In genomic region chr2:239294571-239295054, GRCh38 we compare ENCODE assay signal across 10 cellular contexts.
DNase-seq lines count a peak whose midpoint lies in the region; ATAC-seq and TF ChIP-seq lines count a peak whose summit lies in the region.
"Had no signal": no experiment of that assay in that cellular context is flagged by ENCODE, and none has a peak within 500 bp of the region (broad histone marks: within the 10 kb centered on the region; RNA-seq: fewer than 3 reads in every experiment).

No MANE protein-coding gene starts in this region.

- dilution Hi-C loops in mammary epithelial cell (cut with HindIII; ENCODE audit: low sequenced_read_pairs) = no loop called here

- H3K4me1 ChIP-seq in adrenal gland (replicated peaks in 1 of 2) (peaks cover 26 to 64% of the 10 kb centered on the region in 2 donors), stomach smooth muscle (ENCODE audit: control insufficient read depth, insufficient read depth, low read length) (peaks cover 91% of the 10 kb centered on the region), mammary epithelial cell (ENCODE audit: insufficient read depth, low read length) (peaks cover 11% of the 10 kb centered on the region)

- no peak overlapping the region for H3K9ac ChIP-seq in stomach smooth muscle (ENCODE audit: low read length in 2 of 2)
- H3K9ac ChIP-seq in mammary epithelial cell (ENCODE audit: insufficient read depth, low read length) = no peak overlapping the region

- 83 to 86% (median 85%) methylated on average over 13 to 14 of the region's 14 CpGs for WGBS in adrenal gland, 4 donors
- 93% methylated on average over 13 of the region's 14 CpGs for WGBS in mammary epithelial cell (ENCODE audit: low coverage, missing lambda C conversion rate)

- POLR2A ChIA-PET in activated CD4-positive, alpha-beta T cell treated with anti-CD3 and anti-CD28 coated beads for 36 hours (lab: Charles Lee) = interaction anchor here (0.6 to 1.4 kb wide), 7 partner anchors 10 to 87 kb away, joined by 3 to 6 read pairs (median 4); no protein-coding TSS in a partner anchor

- H2AFZ ChIP-seq in mammary epithelial cell (ENCODE audit: low read depth, low read length) = no peak overlapping the region

- peaks cover 77% of the 10 kb centered on the region for H3K4me1 Mint-ChIP-seq in activated CD4-positive, alpha-beta T cell treated with anti-CD3 and anti-CD28 coated beads for 36 hours
- peaks cover 36% of the 10 kb centered on the region for H3K4me1 Mint-ChIP-seq in memory B cell

- no peak for TF ChIP-seq CTCF in adrenal gland (IDR thresholded peaks at IDR 0.05)
- no peak for TF ChIP-seq CTCF in mammary epithelial cell (conservative IDR thresholded peaks at IDR 0.05 in 1 of 2, IDR thresholded peaks at IDR 0.05 in 1 of 2; ENCODE audit: extremely low read depth in 1 of 2, insufficient read depth in 1 of 2, low read depth in 1 of 2, low read length in 2 of 2)

- DNase-seq in activated CD4-positive, alpha-beta T cell treated with anti-CD3 and anti-CD28 coated beads for 36 hours = no peak
- no peak for DNase-seq in activated CD4-positive, alpha-beta T cell treated with anti-CD3 and anti-CD28 coated beads for 4 hours
- peak in 2 of 7 donors; percentile 13 to 19 for DNase-seq in adrenal gland
- DNase-seq in memory B cell (ENCODE audit: low spot score in 2 of 2) = no peak
- DNase-seq in Kasumi-1 (lab: John Stamatoyannopoulos, UW) = no peak
- DNase-seq in NCI-H774 (lab: John Stamatoyannopoulos, UW) = no peak
- DNase-seq in mammary epithelial cell = no peak
- DNase-seq: midbrain, NCI-H1105 treated with DMSO at 0.1 percent for 48 hours had no signal

- peak overlapping the region; percentile 82 for H3K27ac Mint-ChIP-seq in activated CD4-positive, alpha-beta T cell treated with anti-CD3 and anti-CD28 coated beads for 36 hours
- peak overlapping the region; percentile 76 for H3K27ac Mint-ChIP-seq in memory B cell

- intact Hi-C loops in activated CD4-positive, alpha-beta T cell treated with anti-CD3 and anti-CD28 coated beads for 36 hours (cut with DNase I, micrococcal nuclease) = loop anchor here in 1 of 2 experiments (1.0 to 5.0 kb wide), 2 partner anchors 19 to 37 kb away; no protein-coding TSS in a partner anchor
- intact Hi-C loops in adrenal gland (cut with DNase I) (no loop called here), mammary epithelial cell (cut with micrococcal nuclease) (no loop called here)

- H3K4me3 Mint-ChIP-seq in activated CD4-positive, alpha-beta T cell treated with anti-CD3 and anti-CD28 coated beads for 36 hours = no peak overlapping the region
- no peak overlapping the region for H3K4me3 Mint-ChIP-seq in memory B cell

- H3K36me3 ChIP-seq in adrenal gland (replicated peaks in 1 of 2) (no peaks in the 10 kb centered on the region), stomach smooth muscle (ENCODE audit: control insufficient read depth in 2 of 2, insufficient read depth in 2 of 2, low read length in 2 of 2) (no peaks in the 10 kb centered on the region), mammary epithelial cell (ENCODE audit: insufficient read depth, low read length) (no peaks in the 10 kb centered on the region)

- H3K27me3 Mint-ChIP-seq in activated CD4-positive, alpha-beta T cell treated with anti-CD3 and anti-CD28 coated beads for 36 hours = peaks cover 12% of the 10 kb centered on the region
- peaks cover 6% of the 10 kb centered on the region for H3K27me3 Mint-ChIP-seq in memory B cell

- H3K4me2 ChIP-seq in mammary epithelial cell (ENCODE audit: insufficient read depth, low read depth, low read length) = no peak overlapping the region

- peaks cover 2% of the 10 kb centered on the region for H3K36me3 Mint-ChIP-seq in activated CD4-positive, alpha-beta T cell treated with anti-CD3 and anti-CD28 coated beads for 36 hours (ENCODE audit: low read depth)
- H3K36me3 Mint-ChIP-seq in memory B cell = no peaks in the 10 kb centered on the region

- no peaks in the 10 kb centered on the region for H4K20me1 ChIP-seq in mammary epithelial cell (ENCODE audit: insufficient read depth, low read length)

- BruUV-seq in mammary epithelial cell (replicated peaks; lab: Mats Ljungman, UMichigan) = no TSS peak

- TF ChIP-seq POLR2A in adrenal gland (IDR thresholded peaks at IDR 0.05) = no peak

- no peak for ATAC-seq in activated CD4-positive, alpha-beta T cell treated with anti-CD3 and anti-CD28 coated beads for 36 hours
- no peak for ATAC-seq in memory B cell (ENCODE audit: low read depth)

- CTCF ChIA-PET in activated CD4-positive, alpha-beta T cell treated with anti-CD3 and anti-CD28 coated beads for 36 hours (lab: Charles Lee) = interaction anchor here (0.6 to 2.6 kb wide), 9 partner anchors 9 to 123 kb away, joined by 3 to 16 read pairs (median 4); no protein-coding TSS in a partner anchor
- CTCF ChIA-PET in mammary epithelial cell (lab: Charles Lee; ENCODE audit: low non-redundant PET) = no interaction called here

- peaks cover 16% of the 10 kb centered on the region for H3K79me2 ChIP-seq in mammary epithelial cell (ENCODE audit: insufficient read depth, low read length)

- peak overlapping the region in 4 of 5 donors; percentile 2 to 77 (median 40) for H3K27ac ChIP-seq in adrenal gland
- peak overlapping the region; percentile 60 for H3K27ac ChIP-seq in stomach smooth muscle (ENCODE audit: low read length)
- H3K27ac ChIP-seq in mammary epithelial cell (ENCODE audit: insufficient read depth, low read depth, low read length) = no peak overlapping the region

- H3K27me3 ChIP-seq in adrenal gland (no peaks in the 10 kb centered on the region), stomach smooth muscle (ENCODE audit: control insufficient read depth in 1 of 2, insufficient read depth in 2 of 2, low read length in 2 of 2) (no peaks in the 10 kb centered on the region), mammary epithelial cell (ENCODE audit: insufficient read depth, low read length) (no peaks in the 10 kb centered on the region)

- H3K9me3 Mint-ChIP-seq in activated CD4-positive, alpha-beta T cell treated with anti-CD3 and anti-CD28 coated beads for 36 hours (ENCODE audit: low read depth) = no peaks in the 10 kb centered on the region
- no peaks in the 10 kb centered on the region for H3K9me3 Mint-ChIP-seq in memory B cell

- no peaks in the 10 kb centered on the region for H3K9me3 ChIP-seq in adrenal gland (replicated peaks in 1 of 3)
- no peaks in the 10 kb centered on the region for H3K9me3 ChIP-seq in stomach smooth muscle (ENCODE audit: control insufficient read depth in 2 of 2, low read length in 2 of 2)
- no peaks in the 10 kb centered on the region for H3K9me3 ChIP-seq in mammary epithelial cell (replicated peaks; ENCODE audit: insufficient read depth, low read length)

- no peak overlapping the region for H3K4me3 ChIP-seq in adrenal gland
- no peak overlapping the region for H3K4me3 ChIP-seq in stomach smooth muscle (ENCODE audit: low read length in 2 of 2)
- H3K4me3 ChIP-seq in mammary epithelial cell (replicated peaks in 1 of 3; ENCODE audit: insufficient read depth in 1 of 3, low read depth in 2 of 3, low read length in 3 of 3) = no peak overlapping the region

- in situ Hi-C loops in mammary epithelial cell (cut with MboI; ENCODE audit: low sequenced_read_pairs in 2 of 2) = no loop called here
